ENCODE assay signal across 13 cellular contexts in genomic region chr1:25952851-25953401, GRCh38. TPM values are rescaled to one million over a fixed set of nuclear protein-coding genes. Genes with fewer than 3 reads are reported as not detected.
DNase-seq lines count a peak whose midpoint lies in the region; ATAC-seq, FAIRE-seq and TF ChIP-seq lines count a peak whose summit lies in the region.
"Had no signal": no experiment of that assay in that cellular context is flagged by ENCODE, and none has a peak within 500 bp of the region (broad histone marks: within the 10 kb centered on the region; RNA-seq: fewer than 3 reads in every experiment).

No MANE protein-coding gene starts in this region.

- H3K27me3 ChIP-seq in IMR-90 (ENCODE audit: control insufficient read depth, insufficient read depth, low read length): no peaks in the 10 kb centered on the region
- H3K27me3 ChIP-seq in astrocyte (ENCODE audit: insufficient read depth, low read length): no peaks in the 10 kb centered on the region

- H3K27ac Mint-ChIP-seq in astrocyte (ENCODE audit: unreplicated experiment): no peak overlapping the region

- ATAC-seq in IMR-90 (ENCODE audit: low read depth) (peak; percentile 69), left ventricle myocardium superior (peak; percentile 95)

- no peak overlapping the region for H3K18ac ChIP-seq in IMR-90 (ENCODE audit: low read depth, low read length)

- H2AFZ ChIP-seq in IMR-90 (replicated peaks; ENCODE audit: low read length, poor library complexity) (peak overlapping the region; percentile 60), astrocyte (ENCODE audit: low read depth, low read length) (no peak overlapping the region)

- in situ Hi-C loops in IMR-90 (cut with MboI; ENCODE audit: low sequenced_read_pairs): no loop called here

- H2AK5ac ChIP-seq in IMR-90 (ENCODE audit: low read depth, low read length): no peak overlapping the region

- no peak overlapping the region for H3K56ac ChIP-seq in IMR-90 (ENCODE audit: extremely low read depth, insufficient read depth, low read length)

- no peaks in the 10 kb centered on the region for H3K79me2 ChIP-seq in astrocyte (ENCODE audit: insufficient read depth, low read length)

- intact Hi-C loops in IMR-90 (cut with micrococcal nuclease) (no loop called here), left ventricle myocardium superior (cut with micrococcal nuclease) (no loop called here)

- H4K20me1 ChIP-seq in IMR-90 (ENCODE audit: insufficient read depth, low read length) (no peaks in the 10 kb centered on the region), astrocyte (ENCODE audit: insufficient read depth, low read length) (no peaks in the 10 kb centered on the region)

- no peak overlapping the region for H4K91ac ChIP-seq in IMR-90 (ENCODE audit: insufficient read depth, low read depth, low read length)

- peaks cover 6% of the 10 kb centered on the region for H3K9me3 Mint-ChIP-seq in astrocyte (ENCODE audit: unreplicated experiment)
- H3K9me3 Mint-ChIP-seq: immature natural killer cell had no signal

- no peak overlapping the region for H2AK9ac ChIP-seq in IMR-90 (replicated peaks; ENCODE audit: low read depth, low read length, poor library complexity)

- no peak overlapping the region for H3K4ac ChIP-seq in IMR-90 (ENCODE audit: low read depth, low read length)

- no CpG with 5 or more reads among the region's 4 CpGs for WGBS in IMR-90 (ENCODE audit: extremely low coverage in 2 of 2, insufficient read length in 1 of 2), 2 experiments

- H4K5ac ChIP-seq in IMR-90 (ENCODE audit: low read depth, low read length): no peak overlapping the region

- no peak for TF ChIP-seq RAD21 in IMR-90 (IDR thresholded peaks at IDR 0.05; ENCODE audit: low read length)

- H4K8ac ChIP-seq in IMR-90 (ENCODE audit: low read depth in 2 of 2, low read length in 2 of 2): no peak overlapping the region

- peak; percentile 58 for DNase-seq in IMR-90
- peak; percentile 34 for DNase-seq in astrocyte (ENCODE audit: low read depth)
- DNase-seq in left ventricle myocardium superior: peak; percentile 67
- peak; percentile 72 for DNase-seq in superior temporal gyrus (ENCODE audit: extremely low spot score)
- DNase-seq in GM10266 (ENCODE audit: extremely low spot score): no peak
- no peak for DNase-seq in GF-D8 (lab: John Stamatoyannopoulos, UW)
- no peak for DNase-seq in SIG-M5 (lab: John Stamatoyannopoulos, UW)
- DNase-seq: activated CD4-positive, alpha-beta T cell treated with anti-CD3 and anti-CD28 coated beads, Interleukin-2, amount 50 U/mL, for 48 hours; activated effector memory CD4-positive, alpha-beta T cell treated with Interleukin-2 at 50 U/mL for 16 hours; erythroblast; immature natural killer cell; NCI-H2081 treated with DMSO at 0.1 percent for 48 hours had no signal

- no peaks in the 10 kb centered on the region for H3K27me3 Mint-ChIP-seq in astrocyte (ENCODE audit: low read depth, unreplicated experiment)

- peak overlapping the region; percentile 27; the same call in 1 of the 2 replicates for H2BK120ac ChIP-seq in IMR-90 (ENCODE audit: low read depth, low read length)

- POLR2A ChIA-PET in IMR-90 (lab: Charles Lee; ENCODE audit: unreplicated experiment): no interaction called here

- H3K9ac ChIP-seq in IMR-90 (ENCODE audit: low read depth, low read length): no peak overlapping the region
- no peak overlapping the region for H3K9ac ChIP-seq in astrocyte (ENCODE audit: low read length)
- H3K9ac ChIP-seq: KMS-11 had no signal

- no peak for FAIRE-seq in astrocyte (lab: Jason Lieb, UNC)

- dilution Hi-C loops in IMR-90 (cut with HindIII; ENCODE audit: low sequenced_read_pairs, unreplicated experiment): no loop called here

- H3K79me1 ChIP-seq in IMR-90 (ENCODE audit: low read depth in 1 of 2, low read length in 2 of 2): no peaks in the 10 kb centered on the region

- peak overlapping the region; percentile 11 for H3K4me2 ChIP-seq in IMR-90 (ENCODE audit: low read depth, low read length)
- peak overlapping the region; percentile 30 for H3K4me2 ChIP-seq in astrocyte (ENCODE audit: low read length)
- H3K4me2 ChIP-seq: KMS-11 had no signal

- H3K4me1 ChIP-seq in IMR-90 (ENCODE audit: control insufficient read depth, insufficient read depth, low read length): peaks cover 11% of the 10 kb centered on the region
- peaks cover 8% of the 10 kb centered on the region for H3K4me1 ChIP-seq in astrocyte (ENCODE audit: insufficient read depth, low read length)

- H3K14ac ChIP-seq in IMR-90 (replicated peaks; ENCODE audit: low read depth, low read length): no peak overlapping the region

- no peaks in the 10 kb centered on the region for H3K9me3 ChIP-seq in IMR-90 (ENCODE audit: control insufficient read depth, insufficient read depth, low read length)
- H3K9me3 ChIP-seq in astrocyte (ENCODE audit: insufficient read depth, low read depth, low read length): no peaks in the 10 kb centered on the region

- no peak overlapping the region for H2BK5ac ChIP-seq in IMR-90 (ENCODE audit: low read depth, low read length, poor library complexity, severe bottlenecking)

- TF ChIP-seq CTCF in IMR-90 (conservative IDR thresholded peaks at IDR 0.05; ENCODE audit: low read depth, low read length) (no peak), astrocyte (IDR thresholded peaks at IDR 0.05; ENCODE audit: insufficient read depth, low read depth, low read length) (no peak), GM10266 (IDR thresholded peaks at IDR 0.05; ENCODE audit: control insufficient read depth, insufficient read depth, low read depth, missing control alignments) (no peak)

- no peak overlapping the region for H3K23ac ChIP-seq in IMR-90 (ENCODE audit: low read depth, low read length)

- no peak overlapping the region for H2BK15ac ChIP-seq in IMR-90 (ENCODE audit: low read depth, low read length)

- H3K36me3 Mint-ChIP-seq in astrocyte (ENCODE audit: low read depth, unreplicated experiment): peaks cover 14% of the 10 kb centered on the region

- H3K4me3 ChIP-seq in IMR-90 (ENCODE audit: insufficient read depth, low read depth, low read length) (no peak overlapping the region), astrocyte (ENCODE audit: insufficient read depth, low read depth, low read length) (no peak overlapping the region)

- H3K27ac ChIP-seq in IMR-90 (ENCODE audit: insufficient read depth, low read length): no peak overlapping the region
- no peak overlapping the region for H3K27ac ChIP-seq in astrocyte (ENCODE audit: low read depth, low read length)
- H3K27ac ChIP-seq: KMS-11 had no signal

- no peak for TF ChIP-seq POLR2A in IMR-90 (IDR thresholded peaks at IDR 0.05; ENCODE audit: low read depth, low read length)

- H2BK20ac ChIP-seq in IMR-90 (ENCODE audit: low read depth, low read length): no peak overlapping the region

- no peak overlapping the region for H3K4me3 Mint-ChIP-seq in astrocyte (ENCODE audit: unreplicated experiment)
- H3K4me3 Mint-ChIP-seq: immature natural killer cell had no signal

- H3K9me1 ChIP-seq in IMR-90 (ENCODE audit: insufficient read depth, low read length): peaks cover 5% of the 10 kb centered on the region; the same call in 1 of the 2 replicates

- H3K36me3 ChIP-seq in IMR-90 (ENCODE audit: control insufficient read depth, insufficient read depth, low read length) (no peaks in the 10 kb centered on the region), astrocyte (ENCODE audit: insufficient read depth, low read length) (no peaks in the 10 kb centered on the region)

- peaks cover 2% of the 10 kb centered on the region for H3K4me1 Mint-ChIP-seq in astrocyte (ENCODE audit: low read depth, unreplicated experiment)

- CTCF ChIA-PET in IMR-90 (lab: Yijun Ruan, JAX): interaction anchor here (0.7 kb wide), 1 partner anchor 11 kb away, joined by 3 read pairs; no protein-coding TSS in a partner anchor

- BruUV-seq in IMR-90 (replicated peaks; lab: Mats Ljungman, UMichigan): no TSS peak

TF ChIP-seq in IMR-90, 13 proteins besides CTCF, POLR2A, EP300 and RAD21:
- TF ChIP-seq SMC3 (IDR thresholded peaks at IDR 0.05; ENCODE audit: low read depth, low read length): no peak
- TF ChIP-seq USF2 (IDR thresholded peaks at IDR 0.05; ENCODE audit: low read depth, low read length): no peak
- TF ChIP-seq MXI1 (IDR thresholded peaks at IDR 0.05; ENCODE audit: borderline replicate concordance, low read depth, low read length): no peak
- no peak for TF ChIP-seq CHD1 (IDR thresholded peaks at IDR 0.05; ENCODE audit: low read depth, low read length)
- TF ChIP-seq MAZ (IDR thresholded peaks at IDR 0.05; ENCODE audit: borderline replicate concordance, low read depth, low read length): no peak

RNA-seq across cellular contexts. Expression of gene PAFAH2, which starts 44.9 kb away (rescaled TPM):
- total RNA-seq in IMR-90 (2012; rRNA removed) (11.9 and 12.2 TPM in 2 replicates), astrocyte (13.6 and 14.1 TPM in 2 replicates), left ventricle myocardium superior (9.8 TPM)
- 7.2 and 8.3 TPM in 2 replicates for polyA plus RNA-seq in IMR-90 (2012; rRNA removed)
- 3.8 and 6.6 TPM in 2 replicates for polyA plus RNA-seq in IMR-90 (2012; cell fraction: cytosol; rRNA removed)
- polyA plus RNA-seq in IMR-90 (2012; cell fraction: nucleus; rRNA removed; ENCODE audit: low replicate concordance): 5.5 and 9.9 TPM in 2 replicates

RNA-seq across cellular contexts. Expression of gene STMN1, which starts 46.7 kb away (rescaled TPM):
- 93.0 and 194 TPM in 2 replicates for total RNA-seq in IMR-90 (2012; rRNA removed)
- 179 and 273 TPM in 2 replicates for polyA plus RNA-seq in IMR-90 (2012; rRNA removed)
- 28.5 and 67.8 TPM in 2 replicates for polyA plus RNA-seq in IMR-90 (2012; cell fraction: cytosol; rRNA removed)
- 11.0 and 55.5 TPM in 2 replicates for polyA plus RNA-seq in IMR-90 (2012; cell fraction: nucleus; rRNA removed; ENCODE audit: low replicate concordance)
- 130 and 173 TPM in 2 replicates for total RNA-seq in astrocyte
- 21.4 TPM for total RNA-seq in left ventricle myocardium superior

Comparison
In these comparisons a context has a peak if more than half of its experiments do, and no peak if none do; other contexts are left out.
1. DNase-seq: peak in IMR-90 (single experiment), astrocyte (single experiment), left ventricle myocardium superior (single experiment) and superior temporal gyrus (single experiment); none in GM10266 (single experiment), GF-D8 (single experiment) and SIG-M5 (single experiment).